In the genomic region with DNA sequence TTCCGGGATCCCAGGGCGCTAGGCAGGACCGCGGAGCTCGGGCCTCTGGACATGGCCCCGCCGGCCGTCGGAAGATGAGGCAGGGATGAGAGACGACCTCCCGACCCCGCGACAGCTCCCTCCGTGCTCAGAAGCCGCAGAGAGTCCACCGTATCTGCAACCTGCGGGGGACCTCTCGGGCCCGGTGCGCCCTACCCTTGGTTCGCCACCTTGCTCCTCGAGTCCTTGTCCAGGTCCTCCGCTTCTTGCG, we compare ENCODE assay signal across 8 cellular contexts. TPM values are rescaled to one million over a fixed set of nuclear protein-coding genes. Genes with fewer than 3 reads are reported as not detected.
DNase-seq lines count a peak whose midpoint lies in the region; ATAC-seq and TF ChIP-seq lines count a peak whose summit lies in the region.

No MANE protein-coding gene starts in this region.

- ATAC-seq in GM19455 (IDR thresholded peaks at IDR 0.05; ENCODE audit: unreplicated experiment) (peak; percentile 37), HG03460 (IDR thresholded peaks at IDR 0.05; ENCODE audit: unreplicated experiment) (peak; percentile 30), left lung (peak; percentile 7)

- no peak for TF ChIP-seq POLR2A in thyroid gland (IDR thresholded peaks at IDR 0.05)

- TF ChIP-seq CTCF in astrocyte of the spinal cord (IDR thresholded peaks at IDR 0.05; ENCODE audit: low read depth, low read length) (no peak), left lung (IDR thresholded peaks at IDR 0.05) (no peak), thyroid gland (IDR thresholded peaks at IDR 0.05) (no peak)

- H3K4me2 ChIP-seq in BLaER1 treated with 17β-estradiol and CSF1 and Interleukin-3, amounts not matched to agents 10 nM and 100 nM, result peak overlapping the region; percentile 89 to 98 (median 94)

- H3K36me3 ChIP-seq in BLaER1 treated with 17β-estradiol and CSF1 and Interleukin-3, amounts not matched to agents 10 nM and 100 nM, result peaks cover 13 to 42% (median 29%) of the 10 kb centered on the region in 11 experiments
- H3K36me3 ChIP-seq in left lung (peaks cover 0 to 25% of the 10 kb centered on the region in 2 donors), thyroid gland (peaks cover 14 to 16% of the 10 kb centered on the region in 2 donors)

- 0 to 2% methylated on average over 1 to 12 of the region's 24 CpGs for WGBS in thyroid gland, 2 donors

- no peaks in the 10 kb centered on the region for H3K27me3 ChIP-seq in BLaER1 treated with 17β-estradiol and CSF1 and Interleukin-3, amounts not matched to agents 10 nM and 100 nM
- H3K27me3 ChIP-seq in left lung, result no peaks in the 10 kb centered on the region
- H3K27me3 ChIP-seq in thyroid gland, result no peaks in the 10 kb centered on the region

- DNase-seq in astrocyte of the spinal cord (ENCODE audit: low read depth, low spot score) (no peak), left lung (no peak), thyroid gland (peak; percentile 39 to 44), DMS114 treated with DMSO at 0.1 percent for 48 hours (lab: John Stamatoyannopoulos, UW; ENCODE audit: unreplicated experiment) (no peak), midbrain (lab: John Stamatoyannopoulos, UW) (no peak)

- peak overlapping the region; percentile 74 to 93 (median 89) for H3K4me3 ChIP-seq in BLaER1 treated with 17β-estradiol and CSF1 and Interleukin-3, amounts not matched to agents 10 nM and 100 nM
- H3K4me3 ChIP-seq in astrocyte of the spinal cord (ENCODE audit: low read depth, low read length), result peak overlapping the region; percentile 80
- H3K4me3 ChIP-seq in left lung, result peak overlapping the region; percentile 65 to 88
- peak overlapping the region; percentile 67 to 81 (median 70) for H3K4me3 ChIP-seq in thyroid gland (replicated peaks in 1 of 3)

- peaks cover 41 to 54% (median 48%) of the 10 kb centered on the region in 10 experiments for H3K4me1 ChIP-seq in BLaER1 treated with 17β-estradiol and CSF1 and Interleukin-3, amounts not matched to agents 10 nM and 100 nM
- H3K4me1 ChIP-seq in left lung (peaks cover 28 to 72% of the 10 kb centered on the region in 2 donors), thyroid gland (peaks cover 17 to 25% of the 10 kb centered on the region in 2 donors)

- peak overlapping the region; percentile 80 to 91 (median 84) for H3K9ac ChIP-seq in BLaER1 treated with 17β-estradiol and CSF1 and Interleukin-3, amounts not matched to agents 10 nM and 100 nM

- H3K27ac ChIP-seq in BLaER1 treated with 17β-estradiol and CSF1 and Interleukin-3, amounts not matched to agents 10 nM and 100 nM, result peak overlapping the region; percentile 82 to 95 (median 86)
- H3K27ac ChIP-seq in left lung (peak overlapping the region; percentile 98 to 100), thyroid gland (peak overlapping the region; percentile 91 to 93 (median 92))

- in situ Hi-C loops in astrocyte of the spinal cord (cut with HindIII; ENCODE audit: low sequenced_read_pairs), result no loop called here

- intact Hi-C loops in left lung (cut with DNase I), result no loop called here
- intact Hi-C loops in thyroid gland (cut with DNase I), result no loop called here

- H4K20me1 ChIP-seq in BLaER1 treated with 17β-estradiol and CSF1 and Interleukin-3, amounts not matched to agents 10 nM and 100 nM, result peaks cover 17 to 43% (median 32%) of the 10 kb centered on the region in 11 experiments; a peak in 15 of 22 replicates

- H3K9me3 ChIP-seq in BLaER1 treated with 17β-estradiol and CSF1 and Interleukin-3, amounts not matched to agents 10 nM and 100 nM (replicated peaks in 1 of 11), result no peaks in the 10 kb centered on the region
- H3K9me3 ChIP-seq in left lung (no peaks in the 10 kb centered on the region), thyroid gland (no peaks in the 10 kb centered on the region)

RNA-seq across cellular contexts. Expression of a gene that starts 0.3 kb away (rescaled TPM):
- total RNA-seq in left lung (10 to 100 TPM in 1 of 2 donors, 1 to 10 TPM in 1; 7.3 to 13.4 TPM), thyroid gland (10 to 100 TPM in 1 of 4 donors, 1 to 10 TPM in 3; 7.1 to 10.4 (median 7.6) TPM)

RNA-seq across cellular contexts. Expression of a gene that starts 0.4 kb away (rescaled TPM):
- total RNA-seq in left lung (10 to 100 TPM; 15.6 to 20.1 TPM), thyroid gland (10 to 100 TPM in 3 of 4 donors, 1 to 10 TPM in 1; 9.4 to 15.9 (median 12.9) TPM)

RNA-seq across cellular contexts. Expression of a gene that starts 6.4 kb away (rescaled TPM):
- 1 to 10 TPM; 1.8 to 7.0 TPM for total RNA-seq in left lung
- total RNA-seq in thyroid gland, result 1 to 10 TPM; 1.9 to 8.5 (median 5.9) TPM

RNA-seq across cellular contexts. Expression of a gene that starts 18.4 kb away (rescaled TPM):
- total RNA-seq in left lung, result 1 to 10 TPM; 6.0 to 7.3 TPM
- 1 to 10 TPM in 3 of 4 donors, under 1 TPM in 1; 0.56 to 2.5 (median 1.5) TPM for total RNA-seq in thyroid gland

Comparison
In these comparisons a context has a peak if more than half of its experiments do, and no peak if none do; other contexts are left out.
1. DNase-seq: peak in thyroid gland (2 of 2); none in astrocyte of the spinal cord (single experiment), left lung (0 of 2), DMS114 treated with DMSO at 0.1 percent for 48 hours (single experiment) and midbrain (single experiment).
2. Peak in every context shown above with its lines, with median percentiles within 50 percentile points of each other: H3K27ac ChIP-seq, H3K4me3 ChIP-seq and ATAC-seq.